23 cellular contexts compared by ENCODE assay signal in the genomic region with DNA sequence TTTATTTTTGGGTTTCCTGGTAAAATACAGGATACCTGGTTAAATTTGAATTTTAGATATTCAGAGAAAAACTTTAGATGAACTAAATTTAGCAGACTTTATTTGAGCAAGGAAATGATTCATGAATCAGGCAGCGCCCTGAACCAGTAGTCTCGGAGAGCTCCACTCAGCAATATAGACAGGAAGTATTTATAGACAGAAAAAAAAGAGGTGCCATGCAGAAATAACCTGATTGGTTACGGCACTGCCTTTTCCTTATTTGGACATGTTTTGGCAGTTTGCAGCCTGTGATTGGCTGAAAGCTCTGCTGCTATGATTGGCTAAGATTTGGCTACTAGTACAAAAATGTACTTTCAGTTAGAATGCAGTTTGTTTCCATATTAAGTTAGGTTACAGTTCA.
DNase-seq lines count a peak whose midpoint lies in the region; ATAC-seq, FAIRE-seq and TF ChIP-seq lines count a peak whose summit lies in the region.
"Had no signal": no experiment of that assay in that cellular context is flagged by ENCODE, and none has a peak within 500 bp of the region (broad histone marks: within the 10 kb centered on the region; RNA-seq: fewer than 3 reads in every experiment).

No MANE protein-coding gene starts in this region.

- H3K36me3 ChIP-seq in mammary epithelial cell (ENCODE audit: insufficient read depth, low read length) (no peaks in the 10 kb centered on the region), thoracic aorta (no peaks in the 10 kb centered on the region), pancreas (no peaks in the 10 kb centered on the region)
- H3K36me3 ChIP-seq: left lung, tibial nerve had no signal

- WGBS in mammary epithelial cell (ENCODE audit: low coverage, missing lambda C conversion rate) = 97% methylated on average over 3 of the region's 3 CpGs
- 94 to 95% methylated on average over 3 of the region's 3 CpGs for WGBS in pancreas, 2 donors

- H3K4me2 ChIP-seq in mammary epithelial cell (ENCODE audit: insufficient read depth, low read depth, low read length) = no peak overlapping the region
- H3K4me2 ChIP-seq: A549 had no signal

- TF ChIP-seq CTCF in MCF 10A (IDR thresholded peaks at IDR 0.05; ENCODE audit: unreplicated experiment) (no peak), mammary epithelial cell (conservative IDR thresholded peaks at IDR 0.05 in 1 of 2, IDR thresholded peaks at IDR 0.05 in 1 of 2; ENCODE audit: extremely low read depth in 1 of 2, insufficient read depth in 1 of 2, low read depth in 1 of 2, low read length in 2 of 2) (no peak), thoracic aorta (IDR thresholded peaks at IDR 0.05) (no peak), pancreas (IDR thresholded peaks at IDR 0.05) (no peak)

- H3K27me3 ChIP-seq in mammary epithelial cell (ENCODE audit: insufficient read depth, low read length) (no peaks in the 10 kb centered on the region), thoracic aorta (replicated peaks; ENCODE audit: insufficient read depth) (no peaks in the 10 kb centered on the region), pancreas (no peaks in the 10 kb centered on the region)
- H3K27me3 ChIP-seq: left lung, tibial nerve had no signal

- H3K9me3 Mint-ChIP-seq in MCF 10A (ENCODE audit: unreplicated experiment) = no peaks in the 10 kb centered on the region
- H3K9me3 Mint-ChIP-seq: activated CD4-positive, alpha-beta T cell treated with anti-CD3 and anti-CD28 coated beads, Interleukin-2, amount 10 ng/mL, durations not matched to agents 7 days and 5 days had no signal

- H2AFZ ChIP-seq in mammary epithelial cell (ENCODE audit: low read depth, low read length) = no peak overlapping the region

- H4K20me1 ChIP-seq in mammary epithelial cell (ENCODE audit: insufficient read depth, low read length) = no peaks in the 10 kb centered on the region

- CTCF ChIA-PET in MCF 10A (lab: Yijun Ruan, JAX) = interaction anchor here (0.9 to 1.0 kb wide), 2 partner anchors 13 to 373 kb away, joined by 3 read pairs; no protein-coding TSS in a partner anchor
- CTCF ChIA-PET in mammary epithelial cell (lab: Charles Lee; ENCODE audit: low non-redundant PET) = no interaction called here

- no peaks in the 10 kb centered on the region for H3K4me1 ChIP-seq in mammary epithelial cell (ENCODE audit: insufficient read depth, low read length)
- H3K4me1 ChIP-seq in thoracic aorta (ENCODE audit: control insufficient read depth in 1 of 2, low read depth in 2 of 2) = peaks cover 19 to 48% of the 10 kb centered on the region in 2 donors
- no peaks in the 10 kb centered on the region for H3K4me1 ChIP-seq in pancreas
- H3K4me1 ChIP-seq: A549, left lung, tibial nerve had no signal

- H3K36me3 Mint-ChIP-seq in MCF 10A (ENCODE audit: insufficient read depth, unreplicated experiment) = no peaks in the 10 kb centered on the region
- H3K36me3 Mint-ChIP-seq: CD14-positive monocyte had no signal

- H3K27me3 Mint-ChIP-seq in MCF 10A (ENCODE audit: insufficient read depth, unreplicated experiment) = peaks cover 61% of the 10 kb centered on the region
- H3K27me3 Mint-ChIP-seq: activated CD4-positive, alpha-beta T cell treated with anti-CD3 and anti-CD28 coated beads, Interleukin-2, amount 10 ng/mL, durations not matched to agents 7 days and 5 days had no signal

- no peak overlapping the region for H3K27ac ChIP-seq in mammary epithelial cell (ENCODE audit: insufficient read depth, low read depth, low read length)
- H3K27ac ChIP-seq in epithelial cell of prostate = peak overlapping the region; percentile 40
- H3K27ac ChIP-seq in thoracic aorta = peak overlapping the region in 1 of 2 donors; percentile 71
- no peak overlapping the region for H3K27ac ChIP-seq in pancreas
- H3K27ac ChIP-seq: A549, left lung, RWPE1, tibial nerve had no signal

- H3K4me3 ChIP-seq in mammary epithelial cell (replicated peaks in 1 of 3; ENCODE audit: insufficient read depth in 1 of 3, low read depth in 2 of 3, low read length in 3 of 3) (no peak overlapping the region), thoracic aorta (no peak overlapping the region), pancreas (no peak overlapping the region)
- H3K4me3 ChIP-seq: A549, left lung, tibial nerve had no signal

- no peaks in the 10 kb centered on the region for H3K4me1 Mint-ChIP-seq in MCF 10A (ENCODE audit: insufficient read depth, unreplicated experiment)
- H3K4me1 Mint-ChIP-seq: activated CD4-positive, alpha-beta T cell treated with anti-CD3 and anti-CD28 coated beads, Interleukin-2, amount 10 ng/mL, durations not matched to agents 7 days and 5 days; CD14-positive monocyte had no signal

- H3K9me3 ChIP-seq in mammary epithelial cell (replicated peaks; ENCODE audit: insufficient read depth, low read length) = no peaks in the 10 kb centered on the region
- no peaks in the 10 kb centered on the region for H3K9me3 ChIP-seq in thoracic aorta
- H3K9me3 ChIP-seq in pancreas = no peaks in the 10 kb centered on the region
- H3K9me3 ChIP-seq: A549, tibial nerve had no signal

- H3K27ac Mint-ChIP-seq in MCF 10A (ENCODE audit: low read depth, unreplicated experiment) = no peak overlapping the region
- H3K27ac Mint-ChIP-seq: activated CD4-positive, alpha-beta T cell treated with anti-CD3 and anti-CD28 coated beads, Interleukin-2, amount 10 ng/mL, durations not matched to agents 7 days and 5 days; CD14-positive monocyte had no signal

- intact Hi-C loops in MCF 10A (cut with micrococcal nuclease) (no loop called here), mammary epithelial cell (cut with micrococcal nuclease) (no loop called here), pancreas (cut with DNase I) (no loop called here)

- FAIRE-seq in pancreas (lab: Jason Lieb, UNC) = no peak
- FAIRE-seq: colon had no signal

- dilution Hi-C loops in mammary epithelial cell (cut with HindIII; ENCODE audit: low sequenced_read_pairs) = no loop called here

- BruUV-seq in MCF 10A (replicated peaks; lab: Mats Ljungman, UMichigan) = no TSS peak
- no TSS peak for BruUV-seq in mammary epithelial cell (replicated peaks; lab: Mats Ljungman, UMichigan)

- H3K4me3 Mint-ChIP-seq in MCF 10A (ENCODE audit: unreplicated experiment) = no peak overlapping the region
- H3K4me3 Mint-ChIP-seq: activated CD4-positive, alpha-beta T cell treated with anti-CD3 and anti-CD28 coated beads, Interleukin-2, amount 10 ng/mL, durations not matched to agents 7 days and 5 days; CD14-positive monocyte had no signal

- in situ Hi-C loops in mammary epithelial cell (cut with MboI; ENCODE audit: low sequenced_read_pairs in 2 of 2) = no loop called here

- H3K9ac ChIP-seq in mammary epithelial cell (ENCODE audit: insufficient read depth, low read length) = no peak overlapping the region

- ATAC-seq in thoracic aorta (ENCODE audit: insufficient number of reproducible peaks, low FRiP score, low read depth) = peak; percentile 57
- no peak for ATAC-seq in HG03159 (IDR thresholded peaks at IDR 0.05; ENCODE audit: unreplicated experiment)
- no peak for ATAC-seq in pancreas
- ATAC-seq: left lung had no signal

- POLR2A ChIA-PET in MCF 10A (lab: Yijun Ruan, JAX) = no interaction called here

- no peaks in the 10 kb centered on the region for H3K79me2 ChIP-seq in mammary epithelial cell (ENCODE audit: insufficient read depth, low read length)

- DNase-seq in MCF 10A (ENCODE audit: unreplicated experiment) (peak; percentile 2), mammary epithelial cell (no peak), RPMI7951 (ENCODE audit: low read depth) (peak; percentile 3), epithelial cell of prostate (ENCODE audit: low read depth, low spot score) (no peak), thoracic aorta (ENCODE audit: low spot score) (no peak), RPMI8226 (no peak), pancreas (no peak)
- DNase-seq: activated CD4-positive, alpha-beta T cell treated with anti-CD3 and anti-CD28 coated beads, Interleukin-2, amount 10 ng/mL, durations not matched to agents 7 days and 5 days; anterior cingulate cortex; GOT3; left lung; NCI-H187 treated with DMSO at 0.1 percent for 48 hours; NCI-H446; NK-92 treated with Interleukin-12 subunit alpha and Interleukin-12 subunit beta, amount 100 ng/mL, for 24 hours; retina; stimulated activated CD4-positive, alpha-beta T cell treated with anti-CD3 and anti-CD28 coated beads, Interleukin-15, amount 100 ng/mL, for 24 hours; stimulated activated naive CD4-positive, alpha-beta T cell had no signal

Comparison
In these comparisons a context has a peak if more than half of its experiments do, and no peak if none do; other contexts are left out.
1. DNase-seq: peak in MCF 10A (single experiment) and RPMI7951 (single experiment); none in mammary epithelial cell (single experiment), epithelial cell of prostate (single experiment), thoracic aorta (single experiment), RPMI8226 (single experiment) and pancreas (0 of 6).